Comparison of ENCODE assay signal across 11 cellular contexts in the genomic region with DNA sequence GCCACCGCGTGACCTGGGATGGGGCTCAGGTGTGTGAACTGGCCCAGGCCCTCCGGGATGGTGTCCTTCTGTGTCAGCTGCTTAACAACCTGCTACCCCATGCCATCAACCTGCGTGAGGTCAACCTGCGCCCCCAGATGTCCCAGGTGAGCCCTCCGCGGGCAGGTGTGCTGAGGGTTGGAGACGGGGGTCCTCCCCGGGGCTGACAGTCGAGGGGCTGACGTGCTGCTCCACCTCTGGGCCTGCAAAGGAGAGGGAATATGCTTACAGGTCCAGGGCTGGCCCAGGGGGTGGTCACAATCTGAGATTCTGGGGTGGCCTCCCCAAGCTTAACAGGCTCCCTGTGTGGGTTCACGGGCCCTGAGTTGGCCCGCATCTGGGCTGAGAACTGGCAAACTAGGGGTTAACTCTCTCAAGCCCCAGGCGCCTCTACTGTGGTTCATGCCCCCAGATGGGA. TPM values are rescaled to one million over a fixed set of nuclear protein-coding genes. Genes with fewer than 3 reads are reported as not detected.
DNase-seq lines count a peak whose midpoint lies in the region; ATAC-seq lines count a peak whose summit lies in the region.
"Had no signal": no experiment of that assay in that cellular context is flagged by ENCODE, and none has a peak within 500 bp of the region (broad histone marks: within the 10 kb centered on the region; RNA-seq: fewer than 3 reads in every experiment).

No MANE protein-coding gene starts in this region.

- H3K27me3 ChIP-seq in NT2/D1 (ENCODE audit: insufficient read depth, insufficient read length) (no peaks in the 10 kb centered on the region), layer of hippocampus (ENCODE audit: control insufficient read depth, insufficient read depth, low read length) (no peaks in the 10 kb centered on the region), thymus (ENCODE audit: control insufficient read depth, insufficient read depth) (no peaks in the 10 kb centered on the region)
- H3K27me3 ChIP-seq: pancreas had no signal

- peak overlapping the region; percentile 5 for H3K9ac ChIP-seq in NT2/D1 (ENCODE audit: insufficient read length, low read depth)

- H3K4me3 ChIP-seq in NT2/D1 (ENCODE audit: insufficient read length, low read depth) (no peak overlapping the region), thymus (ENCODE audit: low read length) (peak overlapping the region; percentile 77)

- no peak for ATAC-seq in activated T-cell treated with anti-CD3 and anti-CD28 coated beads, Interleukin-2, amount 50 U/mL, for 72 hours (replicated peaks in 1 of 2)
- ATAC-seq in GM19328 (IDR thresholded peaks at IDR 0.05; ENCODE audit: unreplicated experiment) = no peak
- no peak for ATAC-seq in HG03025 (IDR thresholded peaks at IDR 0.05; ENCODE audit: low FRiP score, unreplicated experiment)

- no peaks in the 10 kb centered on the region for H3K27me3 Mint-ChIP-seq in activated T-cell treated with anti-CD3 and anti-CD28 coated beads, Interleukin-2, amount 50 U/mL, for 72 hours (ENCODE audit: low read depth)

- H3K9me3 ChIP-seq in NT2/D1 (ENCODE audit: insufficient read depth, low read length) (no peaks in the 10 kb centered on the region), thymus (ENCODE audit: control insufficient read depth) (no peaks in the 10 kb centered on the region)
- H3K9me3 ChIP-seq: pancreas had no signal

- H3K4me1 Mint-ChIP-seq in activated T-cell treated with anti-CD3 and anti-CD28 coated beads, Interleukin-2, amount 50 U/mL, for 72 hours (ENCODE audit: low read depth) = peaks cover 61% of the 10 kb centered on the region
- H3K4me1 Mint-ChIP-seq: brain had no signal

- H3K36me3 ChIP-seq in NT2/D1 (ENCODE audit: insufficient read depth, insufficient read length, low read length) (no peaks in the 10 kb centered on the region), thymus (ENCODE audit: control insufficient read depth, insufficient read depth) (peaks cover 5% of the 10 kb centered on the region)
- H3K36me3 ChIP-seq: pancreas had no signal

- peak overlapping the region; percentile 52 for H3K27ac Mint-ChIP-seq in activated T-cell treated with anti-CD3 and anti-CD28 coated beads, Interleukin-2, amount 50 U/mL, for 72 hours
- H3K27ac Mint-ChIP-seq: brain had no signal

- peaks cover 2 to 15% of the 10 kb centered on the region in 2 donors for H3K9me3 Mint-ChIP-seq in activated T-cell treated with anti-CD3 and anti-CD28 coated beads, Interleukin-2, amount 50 U/mL, for 72 hours

- peak overlapping the region; percentile 93 to 97 for H3K4me3 Mint-ChIP-seq in activated T-cell treated with anti-CD3 and anti-CD28 coated beads, Interleukin-2, amount 50 U/mL, for 72 hours
- H3K4me3 Mint-ChIP-seq: brain had no signal

- H3K27ac ChIP-seq in layer of hippocampus (ENCODE audit: low read depth, low read length) = peak overlapping the region; percentile 52
- peak overlapping the region; percentile 93 for H3K27ac ChIP-seq in thymus (ENCODE audit: low read depth)
- H3K27ac ChIP-seq: pancreas had no signal

- H3K36me3 Mint-ChIP-seq in activated T-cell treated with anti-CD3 and anti-CD28 coated beads, Interleukin-2, amount 50 U/mL, for 72 hours (ENCODE audit: insufficient read depth in 2 of 2) = peaks cover 23 to 28% of the 10 kb centered on the region in 2 donors
- H3K36me3 Mint-ChIP-seq: brain had no signal

- WGBS in thymus = 7% methylated on average over 14 of the region's 14 CpGs

- DNase-seq in activated T-cell treated with anti-CD3 and anti-CD28 coated beads, Interleukin-2, amount 50 U/mL, for 72 hours = no peak
- DNase-seq in activated T-cell treated with anti-CD3 and anti-CD28 coated beads, Interleukin-2, amount 50 U/mL, for 48 hours = no peak
- DNase-seq in NT2/D1 (ENCODE audit: low read depth, low spot score) = no peak
- DNase-seq in COLO829 (ENCODE audit: low spot score) = no peak
- DNase-seq: NCI-H2171 had no signal

- H3K4me1 ChIP-seq in NT2/D1 (ENCODE audit: insufficient read depth, insufficient read length) (peaks cover 9% of the 10 kb centered on the region), thymus (ENCODE audit: control insufficient read depth, insufficient read depth, low read length) (peaks cover 9% of the 10 kb centered on the region)
- H3K4me1 ChIP-seq: pancreas had no signal

RNA-seq across cellular contexts. Expression of a gene that starts 0.4 kb away (rescaled TPM):
- 100 to 1,000 TPM; 111 to 114 TPM for total RNA-seq in activated T-cell treated with anti-CD3 and anti-CD28 coated beads, Interleukin-2, amount 50 U/mL, for 72 hours
- 42.2 TPM for polyA plus RNA-seq in thymus

RNA-seq across cellular contexts. Expression of a gene that starts 5.7 kb away (rescaled TPM):
- 10 to 100 TPM; 19.9 to 24.5 TPM for total RNA-seq in activated T-cell treated with anti-CD3 and anti-CD28 coated beads, Interleukin-2, amount 50 U/mL, for 72 hours
- polyA plus RNA-seq in thymus = 18.8 TPM

RNA-seq across cellular contexts. Expression of a gene that starts 33.4 kb away (rescaled TPM):
- 10 to 100 TPM; 49.0 to 68.4 TPM for total RNA-seq in activated T-cell treated with anti-CD3 and anti-CD28 coated beads, Interleukin-2, amount 50 U/mL, for 72 hours
- 52.2 TPM for polyA plus RNA-seq in thymus

RNA-seq across cellular contexts. Expression of a gene that starts 35.5 kb away (rescaled TPM):
- 100 to 1,000 TPM; 130 to 162 TPM for total RNA-seq in activated T-cell treated with anti-CD3 and anti-CD28 coated beads, Interleukin-2, amount 50 U/mL, for 72 hours
- 106 TPM for polyA plus RNA-seq in thymus

RNA-seq across cellular contexts. Expression of a gene that starts 52.4 kb away (rescaled TPM):
- total RNA-seq in activated T-cell treated with anti-CD3 and anti-CD28 coated beads, Interleukin-2, amount 50 U/mL, for 72 hours = 1 to 10 TPM; 1.8 to 2.5 TPM
- polyA plus RNA-seq in thymus = 311 TPM
